7 cellular contexts compared by ENCODE assay signal in the genomic region with DNA sequence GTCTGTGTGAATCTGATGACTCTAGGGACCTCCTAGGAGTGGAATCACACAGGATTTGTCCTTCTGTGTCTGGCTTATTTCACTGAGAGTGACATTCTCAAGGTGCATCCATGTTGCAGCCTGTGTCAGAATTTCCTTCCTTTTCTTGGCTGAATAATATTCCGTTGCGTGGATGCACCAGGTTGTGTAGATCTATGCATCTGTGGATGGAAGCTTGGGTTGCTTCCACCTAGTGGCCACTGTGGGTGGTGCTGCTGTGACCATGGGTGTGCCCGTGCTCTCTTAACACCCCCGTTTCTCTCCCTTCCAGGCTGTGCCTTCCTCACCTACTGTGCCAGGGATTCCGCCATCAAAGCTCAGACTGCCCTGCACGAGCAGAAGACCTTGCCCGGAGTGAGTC. TPM values are rescaled to one million over a fixed set of nuclear protein-coding genes. Genes with fewer than 3 reads are reported as not detected.
DNase-seq lines count a peak whose midpoint lies in the region; ATAC-seq, FAIRE-seq and TF ChIP-seq lines count a peak whose summit lies in the region.

No MANE protein-coding gene starts in this region.

- H3K27ac Mint-ChIP-seq in T-helper 17 cell = no peak overlapping the region

- H3K79me2 ChIP-seq in mammary epithelial cell (ENCODE audit: insufficient read depth, low read length) = no peaks in the 10 kb centered on the region

- no TSS peak for BruUV-seq in mammary epithelial cell (replicated peaks; lab: Mats Ljungman, UMichigan)

- H3K9me3 ChIP-seq in T-helper 17 cell (ENCODE audit: control insufficient read depth, low read length, poor library complexity, severe bottlenecking) (peaks cover 4% of the 10 kb centered on the region), mammary epithelial cell (replicated peaks; ENCODE audit: insufficient read depth, low read length) (no peaks in the 10 kb centered on the region), pancreas (no peaks in the 10 kb centered on the region), MG63 (no peaks in the 10 kb centered on the region)

- no peak overlapping the region for H2AFZ ChIP-seq in mammary epithelial cell (ENCODE audit: low read depth, low read length)

- intact Hi-C loops in mammary epithelial cell (cut with micrococcal nuclease) (loop anchor here (1.0 kb wide), 1 partner anchor 174 kb away; no protein-coding TSS in a partner anchor), pancreas (cut with DNase I) (no loop called here)

- peaks cover 19% of the 10 kb centered on the region for H3K27me3 Mint-ChIP-seq in T-helper 17 cell

- WGBS in mammary epithelial cell (ENCODE audit: low coverage, missing lambda C conversion rate) = 66% methylated on average over 7 of the region's 7 CpGs
- WGBS in pancreas, 2 donors = 59 to 63% methylated on average over 7 of the region's 7 CpGs

- in situ Hi-C loops in mammary epithelial cell (cut with MboI; ENCODE audit: low sequenced_read_pairs in 2 of 2) = no loop called here

- no peak overlapping the region for H3K9ac ChIP-seq in mammary epithelial cell (ENCODE audit: insufficient read depth, low read length)

- no peak overlapping the region for H3K4me2 ChIP-seq in mammary epithelial cell (ENCODE audit: insufficient read depth, low read depth, low read length)

- CTCF ChIA-PET in mammary epithelial cell (lab: Charles Lee; ENCODE audit: low non-redundant PET) = no interaction called here

- dilution Hi-C loops in mammary epithelial cell (cut with HindIII; ENCODE audit: low sequenced_read_pairs) = loop anchor here (5.0 kb wide), 1 partner anchor 33 kb away; no protein-coding TSS in a partner anchor

- DNase-seq in GM18507 (ENCODE audit: extremely low spot score, insufficient read length, low read depth) (no peak), T-helper 17 cell (peak in 1 of 3 donors; percentile 38), mammary epithelial cell (no peak), pancreas (no peak), MG63 (no peak)

- H3K4me3 Mint-ChIP-seq in T-helper 17 cell = no peak overlapping the region

- FAIRE-seq in GM18507 (lab: Jason Lieb, UNC) (peak; percentile 18), pancreas (lab: Jason Lieb, UNC) (no peak)

- H3K36me3 Mint-ChIP-seq in T-helper 17 cell (ENCODE audit: low read depth) = peaks cover 2% of the 10 kb centered on the region

- no peak overlapping the region for H3K27ac ChIP-seq in mammary epithelial cell (ENCODE audit: insufficient read depth, low read depth, low read length)
- H3K27ac ChIP-seq in pancreas = no peak overlapping the region

- TF ChIP-seq CTCF in mammary epithelial cell (conservative IDR thresholded peaks at IDR 0.05 in 1 of 2, IDR thresholded peaks at IDR 0.05 in 1 of 2; ENCODE audit: extremely low read depth in 1 of 2, insufficient read depth in 1 of 2, low read depth in 1 of 2, low read length in 2 of 2) (peak; percentile 56 to 68), pancreas (IDR thresholded peaks at IDR 0.05) (peak; percentile 27 to 39 (median 30))

- no peaks in the 10 kb centered on the region for H3K4me1 ChIP-seq in mammary epithelial cell (ENCODE audit: insufficient read depth, low read length)
- no peaks in the 10 kb centered on the region for H3K4me1 ChIP-seq in pancreas

- H4K20me1 ChIP-seq in mammary epithelial cell (ENCODE audit: insufficient read depth, low read length) = no peaks in the 10 kb centered on the region

- peaks cover 3% of the 10 kb centered on the region for H3K4me1 Mint-ChIP-seq in T-helper 17 cell

- H3K36me3 ChIP-seq in mammary epithelial cell (ENCODE audit: insufficient read depth, low read length) = no peaks in the 10 kb centered on the region
- no peaks in the 10 kb centered on the region for H3K36me3 ChIP-seq in pancreas
- no peaks in the 10 kb centered on the region for H3K36me3 ChIP-seq in MG63

- ATAC-seq in T-helper 17 cell (peak; percentile 71), pancreas (peak in 2 of 4 donors; percentile 62 to 64), GM19351 (IDR thresholded peaks at IDR 0.05; ENCODE audit: unreplicated experiment) (no peak), GM18873 (IDR thresholded peaks at IDR 0.05; ENCODE audit: low FRiP score, unreplicated experiment) (no peak)

- H3K27me3 ChIP-seq in mammary epithelial cell (ENCODE audit: insufficient read depth, low read length) (no peaks in the 10 kb centered on the region), pancreas (peaks cover 0 to 7% (median 0%) of the 10 kb centered on the region in 4 donors), MG63 (no peaks in the 10 kb centered on the region)

- no peak overlapping the region for H3K4me3 ChIP-seq in mammary epithelial cell (replicated peaks in 1 of 3; ENCODE audit: insufficient read depth in 1 of 3, low read depth in 2 of 3, low read length in 3 of 3)
- H3K4me3 ChIP-seq in pancreas = no peak overlapping the region
- H3K4me3 ChIP-seq in MG63 = no peak overlapping the region

RNA-seq across cellular contexts. Expression of gene CELF5, which starts 26.2 kb away (rescaled TPM):
- total RNA-seq in T-helper 17 cell (under 1 TPM; 0.42 to 0.57 TPM), mammary epithelial cell (under 1 TPM; 0.17 to 0.19 TPM), pancreas (1 to 10 TPM in 2 of 6 donors, under 1 TPM in 4; 0.47 to 1.6 (median 0.65) TPM)
- polyA plus RNA-seq in mammary epithelial cell (0.15 TPM), pancreas (1 to 10 TPM in 1 of 2 donors, under 1 TPM in 1; 0.30 to 1.2 TPM)
- polyA minus RNA-seq in mammary epithelial cell = not detected
- total RNA-seq in MG63 (2014; rRNA removed; shearing (Covaris generic); ENCODE audit: low replicate concordance) = not detected in 2 replicates
